In the genomic region with DNA sequence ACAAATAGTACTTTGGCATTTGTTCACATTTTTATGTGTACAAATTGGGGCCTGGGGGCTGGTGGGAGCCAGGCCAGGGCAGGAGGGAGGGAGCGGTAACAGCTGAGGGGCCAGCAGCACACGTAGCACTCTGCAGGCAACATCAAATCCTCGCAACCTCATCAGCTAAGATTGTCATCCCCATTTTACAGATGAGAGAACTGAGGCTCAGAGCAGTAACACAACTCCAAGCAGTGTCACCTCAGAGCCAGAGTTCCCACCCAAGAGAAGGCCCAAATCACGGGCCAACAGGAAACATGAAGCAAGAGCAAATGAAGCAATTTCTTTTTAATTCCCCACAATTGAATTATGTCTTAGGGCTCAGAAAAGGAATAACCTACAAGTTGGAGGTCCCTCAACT, we compare ENCODE assay signal across 15 cellular contexts. TPM values are rescaled to one million over a fixed set of nuclear protein-coding genes. Genes with fewer than 3 reads are reported as not detected.
DNase-seq lines count a peak whose midpoint lies in the region; ATAC-seq and TF ChIP-seq lines count a peak whose summit lies in the region.
"Had no signal": no experiment of that assay in that cellular context is flagged by ENCODE, and none has a peak within 500 bp of the region (broad histone marks: within the 10 kb centered on the region; RNA-seq: fewer than 3 reads in every experiment).

No MANE protein-coding gene starts in this region.

- H3K27ac Mint-ChIP-seq in progenitor cell of endocrine pancreas: no peak overlapping the region
- H3K27ac Mint-ChIP-seq: natural killer cell; T-helper 1 cell treated with Interleukin-12 subunit alpha and Interleukin-12 subunit beta and Interleukin-4 antibody, amounts not matched to agents 30 μg/mL and 1 μg/mL, for 36 hours had no signal

- H2AFZ ChIP-seq in osteoblast (ENCODE audit: low read length): no peak overlapping the region
- H2AFZ ChIP-seq: PC-9 had no signal

- no peak overlapping the region for H3K4me3 ChIP-seq in A673 (ENCODE audit: low read depth, low read length, poor library complexity, severe bottlenecking)
- no peak overlapping the region for H3K4me3 ChIP-seq in SJCRH30
- no peak overlapping the region for H3K4me3 ChIP-seq in esophagus muscularis mucosa
- H3K4me3 ChIP-seq in osteoblast (ENCODE audit: insufficient read depth, low read length): no peak overlapping the region
- H3K4me3 ChIP-seq: PC-9 had no signal

- TF ChIP-seq CTCF in A673 (conservative IDR thresholded peaks at IDR 0.05; ENCODE audit: low read depth, low read length) (no peak), esophagus muscularis mucosa (IDR thresholded peaks at IDR 0.05) (no peak), osteoblast (IDR thresholded peaks at IDR 0.05; ENCODE audit: extremely low read depth, low read depth, low read length) (no peak), progenitor cell of endocrine pancreas (IDR thresholded peaks at IDR 0.05; ENCODE audit: unreplicated experiment) (no peak)

- H3K4me1 Mint-ChIP-seq in progenitor cell of endocrine pancreas (ENCODE audit: low read depth): peaks cover 25% of the 10 kb centered on the region

- H3K36me3 Mint-ChIP-seq in progenitor cell of endocrine pancreas (ENCODE audit: insufficient read depth): no peaks in the 10 kb centered on the region
- H3K36me3 Mint-ChIP-seq: natural killer cell had no signal

- no peaks in the 10 kb centered on the region for H3K27me3 Mint-ChIP-seq in progenitor cell of endocrine pancreas

- POLR2A ChIA-PET in A673 (lab: Charles Lee; ENCODE audit: low non-redundant PET): no interaction called here

- no peak for TF ChIP-seq POLR2A in esophagus muscularis mucosa (IDR thresholded peaks at IDR 0.05; ENCODE audit: low read depth)

- CTCF ChIA-PET in A673 (lab: Charles Lee): interaction anchor here (1.0 kb wide), 1 partner anchor 13 kb away, joined by 3 read pairs; no protein-coding TSS in a partner anchor

- intact Hi-C loops in A673 (cut with micrococcal nuclease; ENCODE audit: unreplicated experiment) (no loop called here), esophagus muscularis mucosa (cut with DNase I) (no loop called here)

- BruUV-seq in A673 (replicated peaks; lab: Mats Ljungman, UMichigan): no TSS peak

- no peak for TF ChIP-seq EP300 in esophagus muscularis mucosa (IDR thresholded peaks at IDR 0.05)

- H3K27me3 ChIP-seq in A673 (replicated peaks; ENCODE audit: insufficient read depth, low read depth, low read length, poor library complexity) (no peaks in the 10 kb centered on the region), SJCRH30 (no peaks in the 10 kb centered on the region), esophagus muscularis mucosa (no peaks in the 10 kb centered on the region), osteoblast (ENCODE audit: insufficient read depth, low read length) (no peaks in the 10 kb centered on the region)

- ATAC-seq in stimulated activated naive CD8-positive, alpha-beta T cell treated with anti-CD3 and anti-CD28 coated beads, Interleukin-15, Interleukin-2, amounts not matched to agents 100 U/mL and 50 U/mL, for 24 hours: no peak
- ATAC-seq: activated T-cell treated with anti-CD3 and anti-CD28 coated beads, Interleukin-2, amount 50 U/mL, for 72 hours; natural killer cell had no signal

- H3K79me2 ChIP-seq in osteoblast (ENCODE audit: insufficient read depth, low read length): peaks cover 93% of the 10 kb centered on the region

- H3K27ac ChIP-seq in A673 (ENCODE audit: low read depth, low read length, poor library complexity, severe bottlenecking) (peak overlapping the region; percentile 82), SJCRH30 (peak overlapping the region; percentile 76), esophagus muscularis mucosa (replicated peaks in 1 of 4) (peak overlapping the region; percentile 17 to 58 (median 52)), osteoblast (ENCODE audit: low read depth, low read length) (peak overlapping the region; percentile 89)
- H3K27ac ChIP-seq: PC-9 had no signal

- no peak overlapping the region for H3K4me3 Mint-ChIP-seq in progenitor cell of endocrine pancreas (ENCODE audit: low read depth)
- H3K4me3 Mint-ChIP-seq: activated T-cell treated with anti-CD3 and anti-CD28 coated beads, Interleukin-2, amount 50 U/mL, for 72 hours; natural killer cell; T-helper 1 cell treated with Interleukin-12 subunit alpha and Interleukin-12 subunit beta and Interleukin-4 antibody, amounts not matched to agents 30 μg/mL and 1 μg/mL, for 36 hours had no signal

- no peaks in the 10 kb centered on the region for H3K36me3 ChIP-seq in A673 (ENCODE audit: insufficient read depth, low read length, poor library complexity, severe bottlenecking)
- no peaks in the 10 kb centered on the region for H3K36me3 ChIP-seq in SJCRH30
- no peaks in the 10 kb centered on the region for H3K36me3 ChIP-seq in esophagus muscularis mucosa
- H3K36me3 ChIP-seq in osteoblast (ENCODE audit: insufficient read depth, low read length): peaks cover 5% of the 10 kb centered on the region

- H3K4me1 ChIP-seq in A673 (ENCODE audit: insufficient read depth, low read length, poor library complexity, severe bottlenecking) (peaks cover 63% of the 10 kb centered on the region), SJCRH30 (peaks cover 43% of the 10 kb centered on the region), esophagus muscularis mucosa (peaks cover 71 to 100% (median 94%) of the 10 kb centered on the region in 4 donors), osteoblast (ENCODE audit: insufficient read depth, low read length) (peaks cover 34% of the 10 kb centered on the region)

- H3K9me3 Mint-ChIP-seq in progenitor cell of endocrine pancreas (ENCODE audit: low read depth): no peaks in the 10 kb centered on the region
- H3K9me3 Mint-ChIP-seq: activated T-cell treated with anti-CD3 and anti-CD28 coated beads, Interleukin-2, amount 50 U/mL, for 72 hours; natural killer cell; T-helper 1 cell treated with Interleukin-12 subunit alpha and Interleukin-12 subunit beta and Interleukin-4 antibody, amounts not matched to agents 30 μg/mL and 1 μg/mL, for 36 hours had no signal

- 80% methylated on average over 4 of the region's 4 CpGs for WGBS in esophagus muscularis mucosa

- H3K9me3 ChIP-seq in A673 (ENCODE audit: low read depth, low read length, poor library complexity, severe bottlenecking) (no peaks in the 10 kb centered on the region), SJCRH30 (replicated peaks) (no peaks in the 10 kb centered on the region), esophagus muscularis mucosa (no peaks in the 10 kb centered on the region), osteoblast (ENCODE audit: low read depth, low read length) (no peaks in the 10 kb centered on the region)

- H3K4me2 ChIP-seq in osteoblast (ENCODE audit: insufficient read depth, low read length): no peak overlapping the region
- H3K4me2 ChIP-seq: PC-9 had no signal

- peaks cover 34% of the 10 kb centered on the region for H4K20me1 ChIP-seq in osteoblast (ENCODE audit: insufficient read depth, low read length)

- DNase-seq in A673 (ENCODE audit: low spot score): no peak
- DNase-seq in SJCRH30: no peak
- DNase-seq in esophagus muscularis mucosa (ENCODE audit: extremely low spot score): no peak
- no peak for DNase-seq in osteoblast (ENCODE audit: insufficient read length, low spot score, missing footprints)
- no peak for DNase-seq in GM19238 (ENCODE audit: insufficient read length, low spot score)
- DNase-seq in DMS153 (lab: John Stamatoyannopoulos, UW): no peak
- no peak for DNase-seq in stimulated activated naive CD8-positive, alpha-beta T cell treated with anti-CD3 and anti-CD28 coated beads, Interleukin-15, Interleukin-2, amounts not matched to agents 100 U/mL and 50 U/mL, for 24 hours
- DNase-seq in progenitor cell of endocrine pancreas (ENCODE audit: low spot score, unreplicated experiment): no peak
- DNase-seq: activated CD4-positive, alpha-beta T cell treated with anti-CD3 and anti-CD28 coated beads for 4 hours; activated T-cell treated with anti-CD3 and anti-CD28 coated beads, Interleukin-2, amount 50 U/mL, for 72 hours; DMS79; natural killer cell; NCI-H1092 treated with DMSO at 0.1 percent for 48 hours had no signal

RNA-seq across cellular contexts. Expression of a gene that starts 14.1 kb away (rescaled TPM):
- total RNA-seq in A673 (2021) (13.3 and 16.3 TPM in 2 replicates), esophagus muscularis mucosa (10 to 100 TPM in 3 of 4 donors, 1 to 10 TPM in 1; 9.6 to 40.3 (median 16.3) TPM), osteoblast (6.8 and 10.9 TPM in 2 replicates), progenitor cell of endocrine pancreas (21.0 and 24.4 TPM in 2 replicates)
- total RNA-seq in SJCRH30 (2014; rRNA removed; shearing (Covaris generic)): 5.9 and 6.2 TPM in 2 replicates

RNA-seq across cellular contexts. Expression of a gene that starts 40.0 kb away (rescaled TPM):
- 18.4 and 23.1 TPM in 2 replicates for total RNA-seq in A673 (2021)
- total RNA-seq in SJCRH30 (2014; rRNA removed; shearing (Covaris generic)): 7.2 and 7.5 TPM in 2 replicates
- total RNA-seq in esophagus muscularis mucosa: 10 to 100 TPM; 25.1 to 29.5 (median 27.2) TPM
- total RNA-seq in osteoblast: 28.6 and 31.8 TPM in 2 replicates
- total RNA-seq in progenitor cell of endocrine pancreas: 29.3 and 30.0 TPM in 2 replicates
